17 cellular contexts compared by ENCODE assay signal in the genomic region with DNA sequence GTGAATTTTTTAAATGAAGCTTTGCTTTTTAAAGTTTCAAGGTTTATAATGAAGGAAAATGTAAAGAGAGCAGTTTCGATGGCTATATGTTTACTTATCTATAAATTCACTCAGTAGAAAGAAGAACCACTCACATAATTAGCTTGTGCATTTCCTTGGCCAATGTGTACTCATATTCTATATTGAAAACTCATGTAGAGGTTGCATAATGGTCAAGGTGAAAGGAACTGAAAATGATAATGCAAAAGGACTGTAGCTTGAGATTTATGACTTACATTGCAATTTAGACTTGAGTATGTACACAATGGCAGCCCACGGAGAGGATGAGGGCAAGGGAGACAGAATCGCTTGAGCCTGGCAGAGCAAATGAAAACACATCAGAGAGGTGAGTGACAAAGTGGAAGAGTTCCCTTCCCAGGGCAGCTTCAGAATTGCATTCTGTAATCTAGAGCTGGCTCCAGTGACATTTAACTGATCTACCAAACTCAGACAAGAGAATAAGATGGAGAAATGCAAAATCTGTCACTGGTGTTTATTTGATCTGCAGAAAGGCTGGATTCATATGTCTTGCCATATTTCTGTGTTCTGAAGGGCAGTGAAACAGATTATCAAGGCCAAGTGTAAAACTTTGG.
DNase-seq lines count a peak whose midpoint lies in the region; TF ChIP-seq lines count a peak whose summit lies in the region.
"Had no signal": no experiment of that assay in that cellular context is flagged by ENCODE, and none has a peak within 500 bp of the region (broad histone marks: within the 10 kb centered on the region; RNA-seq: fewer than 3 reads in every experiment).

No MANE protein-coding gene starts in this region.

- H3K4me1 ChIP-seq in smooth muscle cell (ENCODE audit: low read depth), result no peaks in the 10 kb centered on the region
- H3K4me1 ChIP-seq in GM23248 (ENCODE audit: insufficient read depth), result no peaks in the 10 kb centered on the region
- H3K4me1 ChIP-seq: upper lobe of right lung had no signal

- in situ Hi-C loops in GM23248 (cut with MboI), result no loop called here

- DNase-seq in NCI-H748 (lab: John Stamatoyannopoulos, UW; ENCODE audit: unreplicated experiment) (peak; percentile 46), NCI-H748 treated with DMSO at 0.1 percent for 48 hours (lab: John Stamatoyannopoulos, UW) (no peak), NCI-H1092 treated with DMSO at 0.1 percent for 48 hours (lab: John Stamatoyannopoulos, UW) (peak; percentile 31), NOMO-1 (lab: John Stamatoyannopoulos, UW; ENCODE audit: unreplicated experiment in 2 of 2) (peak; percentile 50 to 89), smooth muscle cell (lab: John Stamatoyannopoulos, UW; ENCODE audit: unreplicated experiment) (no peak), GM23248 (no peak), SKM-1 treated with dmso at 0.1 percent for 144 hours (lab: John Stamatoyannopoulos, UW; ENCODE audit: unreplicated experiment) (no peak), HT-29 (ENCODE audit: low spot score) (no peak)
- DNase-seq: activated T-cell treated with anti-CD3 and anti-CD28 coated beads, Interleukin-2, amount 50 U/mL, for 24 hours; immature natural killer cell; mesendoderm; NCI-H446; PC-9; stimulated activated naive CD4-positive, alpha-beta T cell; upper lobe of right lung had no signal

- H3K79me2 ChIP-seq in smooth muscle cell (ENCODE audit: low read depth), result no peaks in the 10 kb centered on the region
- H3K79me2 ChIP-seq in GM23248 (ENCODE audit: insufficient read depth), result no peaks in the 10 kb centered on the region

- H4K20me1 ChIP-seq in smooth muscle cell (ENCODE audit: low read depth) (no peaks in the 10 kb centered on the region), GM23248 (ENCODE audit: insufficient read depth) (no peaks in the 10 kb centered on the region)

- TF ChIP-seq CTCF in smooth muscle cell (IDR thresholded peaks at IDR 0.05; ENCODE audit: borderline replicate concordance, insufficient read depth, poor library complexity, severe bottlenecking), result no peak

- H3K9ac ChIP-seq in smooth muscle cell (ENCODE audit: low read depth) (no peak overlapping the region), GM23248 (no peak overlapping the region)

- 96% methylated on average over 3 of the region's 3 CpGs for WGBS in smooth muscle cell (ENCODE audit: low lambda C conversion rate)
- WGBS in GM23248 (ENCODE audit: low coverage in 1 of 2, low lambda C conversion rate in 2 of 2, missing lambda C conversion rate in 2 of 2), 2 experiments, result 84 to 88% methylated on average over 3 of the region's 3 CpGs

- H2AFZ ChIP-seq in smooth muscle cell (ENCODE audit: low read depth) (peak overlapping the region; percentile 51), GM23248 (no peak overlapping the region)
- H2AFZ ChIP-seq: PC-9 had no signal

- H3K27me3 ChIP-seq in smooth muscle cell (ENCODE audit: low read depth) (no peaks in the 10 kb centered on the region), GM23248 (replicated peaks; ENCODE audit: insufficient read depth) (no peaks in the 10 kb centered on the region)
- H3K27me3 ChIP-seq: upper lobe of right lung had no signal

- H3K27ac ChIP-seq in smooth muscle cell (ENCODE audit: low read depth) (no peak overlapping the region), GM23248 (no peak overlapping the region)
- H3K27ac ChIP-seq: C4-2B, epithelial cell of prostate, PC-9, upper lobe of right lung had no signal

- H3K36me3 ChIP-seq in smooth muscle cell (ENCODE audit: low read depth), result no peaks in the 10 kb centered on the region
- H3K36me3 ChIP-seq in GM23248 (ENCODE audit: low read depth), result no peaks in the 10 kb centered on the region
- H3K36me3 ChIP-seq: upper lobe of right lung had no signal

- no peaks in the 10 kb centered on the region for H3K9me3 ChIP-seq in smooth muscle cell (replicated peaks; ENCODE audit: low read depth)
- no peaks in the 10 kb centered on the region for H3K9me3 ChIP-seq in GM23248 (ENCODE audit: low read depth)
- H3K9me3 ChIP-seq: upper lobe of right lung had no signal

- H3F3A ChIP-seq in smooth muscle cell (ENCODE audit: low read depth) (no peaks in the 10 kb centered on the region), GM23248 (ENCODE audit: insufficient read depth) (no peaks in the 10 kb centered on the region)

- H3K9me2 ChIP-seq in GM23248 (ENCODE audit: insufficient read depth), result 0 out of 2 replicates have a peak, but pooled peaks cover 4% of the 10 kb centered on the region

- H3K4me3 ChIP-seq in smooth muscle cell, result no peak overlapping the region
- H3K4me3 ChIP-seq in GM23248, result no peak overlapping the region
- H3K4me3 ChIP-seq: PC-9, upper lobe of right lung had no signal

- H3K4me2 ChIP-seq in smooth muscle cell (no peak overlapping the region), GM23248 (ENCODE audit: unreplicated experiment) (no peak overlapping the region)
- H3K4me2 ChIP-seq: PC-9 had no signal

Comparison
In these comparisons a context has a peak if more than half of its experiments do, and no peak if none do; other contexts are left out.
1. DNase-seq: peak in NCI-H748 (single experiment), NCI-H1092 treated with DMSO at 0.1 percent for 48 hours (single experiment) and NOMO-1 (2 of 2); none in NCI-H748 treated with DMSO at 0.1 percent for 48 hours (single experiment), smooth muscle cell (single experiment), GM23248 (single experiment), SKM-1 treated with dmso at 0.1 percent for 144 hours (single experiment) and HT-29 (single experiment).